ENCODE assay signal across 2 cellular contexts in the genomic region with DNA sequence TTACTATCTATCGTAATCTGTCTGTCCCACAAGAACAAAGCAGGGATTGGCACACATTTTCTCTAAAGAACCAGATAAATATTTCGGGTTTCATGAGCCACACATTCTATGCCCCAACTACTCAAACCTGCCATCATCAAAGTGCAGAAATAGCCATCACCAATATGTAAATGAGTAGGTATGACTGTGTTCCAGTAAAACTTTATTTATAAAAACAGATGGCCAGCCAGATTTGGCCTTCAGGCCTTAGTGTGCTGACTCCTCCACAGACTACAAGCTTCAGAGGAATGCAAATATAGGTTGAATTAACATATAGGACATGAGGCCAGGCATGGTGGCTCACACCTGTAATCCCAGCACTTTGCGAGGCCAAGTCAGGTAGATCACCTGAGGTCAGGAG.
TF ChIP-seq lines count a peak whose summit lies in the region.

No MANE protein-coding gene starts in this region.

TF ChIP-seq in HepG2, 621 proteins besides CTCF, POLR2A, EP300 and RAD21:
- no peak for TF ChIP-seq CC2D1A (CRISPR knock-in tag; IDR thresholded peaks at IDR 0.05)
- TF ChIP-seq, protein P1, sequence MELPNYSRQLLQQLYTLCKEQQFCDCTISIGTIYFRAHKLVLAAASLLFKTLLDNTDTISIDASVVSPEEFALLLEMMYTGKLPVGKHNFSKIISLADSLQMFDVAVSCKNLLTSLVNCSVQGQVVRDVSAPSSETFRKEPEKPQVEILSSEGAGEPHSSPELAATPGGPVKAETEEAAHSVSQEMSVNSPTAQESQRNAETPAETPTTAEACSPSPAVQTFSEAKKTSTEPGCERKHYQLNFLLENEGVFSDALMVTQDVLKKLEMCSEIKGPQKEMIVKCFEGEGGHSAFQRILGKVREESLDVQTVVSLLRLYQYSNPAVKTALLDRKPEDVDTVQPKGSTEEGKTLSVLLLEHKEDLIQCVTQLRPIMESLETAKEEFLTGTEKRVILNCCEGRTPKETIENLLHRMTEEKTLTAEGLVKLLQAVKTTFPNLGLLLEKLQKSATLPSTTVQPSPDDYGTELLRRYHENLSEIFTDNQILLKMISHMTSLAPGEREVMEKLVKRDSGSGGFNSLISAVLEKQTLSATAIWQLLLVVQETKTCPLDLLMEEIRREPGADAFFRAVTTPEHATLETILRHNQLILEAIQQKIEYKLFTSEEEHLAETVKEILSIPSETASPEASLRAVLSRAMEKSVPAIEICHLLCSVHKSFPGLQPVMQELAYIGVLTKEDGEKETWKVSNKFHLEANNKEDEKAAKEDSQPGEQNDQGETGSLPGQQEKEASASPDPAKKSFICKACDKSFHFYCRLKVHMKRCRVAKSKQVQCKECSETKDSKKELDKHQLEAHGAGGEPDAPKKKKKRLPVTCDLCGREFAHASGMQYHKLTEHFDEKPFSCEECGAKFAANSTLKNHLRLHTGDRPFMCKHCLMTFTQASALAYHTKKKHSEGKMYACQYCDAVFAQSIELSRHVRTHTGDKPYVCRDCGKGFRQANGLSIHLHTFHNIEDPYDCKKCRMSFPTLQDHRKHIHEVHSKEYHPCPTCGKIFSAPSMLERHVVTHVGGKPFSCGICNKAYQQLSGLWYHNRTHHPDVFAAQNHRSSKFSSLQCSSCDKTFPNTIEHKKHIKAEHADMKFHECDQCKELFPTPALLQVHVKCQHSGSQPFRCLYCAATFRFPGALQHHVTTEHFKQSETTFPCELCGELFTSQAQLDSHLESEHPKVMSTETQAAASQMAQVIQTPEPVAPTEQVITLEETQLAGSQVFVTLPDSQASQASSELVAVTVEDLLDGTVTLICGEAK (IDR thresholded peaks at IDR 0.05) = peak; percentile 71
- TF ChIP-seq, protein P1 (CRISPR knock-in tag; IDR thresholded peaks at IDR 0.05) = peak; percentile 96

TF ChIP-seq in GM12878, 131 proteins besides CTCF, POLR2A, EP300 and RAD21:
- TF ChIP-seq TAF1 (IDR thresholded peaks at IDR 0.05; ENCODE audit: borderline replicate concordance, low read depth, low read length) (no peak), POU2F2 (IDR thresholded peaks at IDR 0.05; ENCODE audit: borderline replicate concordance, low read depth, low read length) (no peak), STAT1 (conservative IDR thresholded peaks at IDR 0.05) (no peak), ZZZ3 (IDR thresholded peaks at IDR 0.05; ENCODE audit: control insufficient read depth, insufficient read length, low read depth) (no peak), SREBF2 (IDR thresholded peaks at IDR 0.05; ENCODE audit: low read length) (no peak)
- TF ChIP-seq, protein P1 (IDR thresholded peaks at IDR 0.05; ENCODE audit: borderline replicate concordance) = peak; percentile 76
- TF ChIP-seq, protein P2, sequence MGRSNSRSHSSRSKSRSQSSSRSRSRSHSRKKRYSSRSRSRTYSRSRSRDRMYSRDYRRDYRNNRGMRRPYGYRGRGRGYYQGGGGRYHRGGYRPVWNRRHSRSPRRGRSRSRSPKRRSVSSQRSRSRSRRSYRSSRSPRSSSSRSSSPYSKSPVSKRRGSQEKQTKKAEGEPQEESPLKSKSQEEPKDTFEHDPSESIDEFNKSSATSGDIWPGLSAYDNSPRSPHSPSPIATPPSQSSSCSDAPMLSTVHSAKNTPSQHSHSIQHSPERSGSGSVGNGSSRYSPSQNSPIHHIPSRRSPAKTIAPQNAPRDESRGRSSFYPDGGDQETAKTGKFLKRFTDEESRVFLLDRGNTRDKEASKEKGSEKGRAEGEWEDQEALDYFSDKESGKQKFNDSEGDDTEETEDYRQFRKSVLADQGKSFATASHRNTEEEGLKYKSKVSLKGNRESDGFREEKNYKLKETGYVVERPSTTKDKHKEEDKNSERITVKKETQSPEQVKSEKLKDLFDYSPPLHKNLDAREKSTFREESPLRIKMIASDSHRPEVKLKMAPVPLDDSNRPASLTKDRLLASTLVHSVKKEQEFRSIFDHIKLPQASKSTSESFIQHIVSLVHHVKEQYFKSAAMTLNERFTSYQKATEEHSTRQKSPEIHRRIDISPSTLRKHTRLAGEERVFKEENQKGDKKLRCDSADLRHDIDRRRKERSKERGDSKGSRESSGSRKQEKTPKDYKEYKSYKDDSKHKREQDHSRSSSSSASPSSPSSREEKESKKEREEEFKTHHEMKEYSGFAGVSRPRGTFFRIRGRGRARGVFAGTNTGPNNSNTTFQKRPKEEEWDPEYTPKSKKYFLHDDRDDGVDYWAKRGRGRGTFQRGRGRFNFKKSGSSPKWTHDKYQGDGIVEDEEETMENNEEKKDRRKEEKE (IDR thresholded peaks at IDR 0.05) = no peak
